ENCODE assay signal across 27 cellular contexts in the genomic region with DNA sequence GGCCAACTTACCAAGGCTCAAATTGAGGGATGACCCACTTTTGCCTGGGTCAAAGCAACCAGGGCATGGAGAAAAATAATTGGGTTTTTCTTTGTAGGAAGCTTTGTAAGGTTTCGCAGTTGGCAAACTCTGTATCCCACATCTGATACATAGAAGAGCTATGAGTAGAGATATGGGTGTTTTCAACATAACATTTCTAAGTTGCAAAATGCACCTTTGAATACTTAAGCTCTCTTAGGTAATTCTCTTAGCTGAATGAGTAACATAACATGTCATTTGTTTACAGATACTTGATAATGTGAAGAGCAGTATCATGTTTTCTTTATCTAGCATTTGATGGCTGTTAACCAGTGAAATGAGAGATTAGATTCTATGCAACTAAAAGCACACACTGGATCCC. TPM values are rescaled to one million over a fixed set of nuclear protein-coding genes. Genes with fewer than 3 reads are reported as not detected.
DNase-seq lines count a peak whose midpoint lies in the region; ATAC-seq, FAIRE-seq and TF ChIP-seq lines count a peak whose summit lies in the region.
"Had no signal": no experiment of that assay in that cellular context is flagged by ENCODE, and none has a peak within 500 bp of the region (broad histone marks: within the 10 kb centered on the region; RNA-seq: fewer than 3 reads in every experiment).

No MANE protein-coding gene starts in this region.

- peak; percentile 11 for FAIRE-seq in K562 (lab: Jason Lieb, UNC)

- H3K4me3 ChIP-seq in K562: no peak overlapping the region
- H3K4me3 ChIP-seq in mesenchymal stem cell (ENCODE audit: insufficient read depth in 1 of 2, low read depth in 1 of 2, low read length in 2 of 2): no peak overlapping the region
- no peak overlapping the region for H3K4me3 ChIP-seq in mesendoderm (ENCODE audit: low read length)
- H3K4me3 ChIP-seq: BLaER1 treated with 17β-estradiol and CSF1 and Interleukin-3, amounts not matched to agents 10 nM and 100 nM; esophagus squamous epithelium; gastrocnemius medialis; GM23248; lung; tibial artery had no signal

- POLR2A ChIA-PET in K562 (lab: Yijun Ruan, JAX): interaction anchor here (0.6 to 2.1 kb wide), 5 partner anchors 9 to 57 kb away, joined by 3 to 6 read pairs (median 3); no protein-coding TSS in a partner anchor

- no peak overlapping the region for H4K91ac ChIP-seq in mesenchymal stem cell (ENCODE audit: low read length)

- peaks cover 30% of the 10 kb centered on the region for H3K36me3 Mint-ChIP-seq in type B pancreatic cell

- ATAC-seq in K562: no peak
- ATAC-seq: activated naive CD8-positive, alpha-beta T cell treated with anti-CD3 and anti-CD28 coated beads, Interleukin-2, amount 50 U/mL, for 24 hours; gastrocnemius medialis had no signal

- H3K27me3 Mint-ChIP-seq in type B pancreatic cell: no peaks in the 10 kb centered on the region
- H3K27me3 Mint-ChIP-seq: activated CD4-positive, alpha-beta memory T cell treated with anti-CD3 and anti-CD28 coated beads, Interleukin-2, amount 10 ng/mL, durations not matched to agents 7 days and 5 days; activated naive CD8-positive, alpha-beta T cell treated with anti-CD3 and anti-CD28 coated beads, Interleukin-2, amount 50 U/mL, for 24 hours had no signal

- no peak for TF ChIP-seq CTCF in K562 (IDR thresholded peaks at IDR 0.05 in 2 of 3, conservative IDR thresholded peaks at IDR 0.05 in 1 of 3; ENCODE audit: insufficient read depth in 2 of 3, low read depth in 1 of 3, low read length in 3 of 3)
- no peak for TF ChIP-seq CTCF in type B pancreatic cell (conservative IDR thresholded peaks at IDR 0.05)

- no peak for TF ChIP-seq EP300 in K562 (IDR thresholded peaks at IDR 0.05; ENCODE audit: low read length)

- H3K27ac ChIP-seq in K562 (ENCODE audit: extremely low read depth, low read depth, low read length) (no peak overlapping the region), mesenchymal stem cell (ENCODE audit: low read length, poor library complexity, severe bottlenecking) (no peak overlapping the region), mesendoderm (ENCODE audit: low read depth, low read length) (no peak overlapping the region)
- H3K27ac ChIP-seq: BLaER1 treated with 17β-estradiol and CSF1 and Interleukin-3, amounts not matched to agents 10 nM and 100 nM; esophagus squamous epithelium; gastrocnemius medialis; GM23248; tibial artery had no signal

- H2AFZ ChIP-seq in K562 (ENCODE audit: low read depth, low read length) (no peak overlapping the region), mesenchymal stem cell (ENCODE audit: low read depth, low read length) (no peak overlapping the region)
- H2AFZ ChIP-seq: GM23248 had no signal

- H3K23ac ChIP-seq in mesenchymal stem cell (ENCODE audit: low read length in 2 of 2) (no peak overlapping the region), mesendoderm (ENCODE audit: low read length) (no peak overlapping the region)

- H3K9me1 ChIP-seq in K562 (ENCODE audit: control insufficient read depth, insufficient read depth, low read length): no peaks in the 10 kb centered on the region

- H3K79me2 ChIP-seq in K562 (ENCODE audit: control insufficient read depth, insufficient read depth, low read length): no peaks in the 10 kb centered on the region
- H3K79me2 ChIP-seq in mesendoderm (ENCODE audit: control insufficient read depth, insufficient read depth, low read length): no peaks in the 10 kb centered on the region

- H3K9me3 Mint-ChIP-seq in type B pancreatic cell: no peaks in the 10 kb centered on the region

- no peak overlapping the region for H2BK15ac ChIP-seq in mesenchymal stem cell (ENCODE audit: low read depth, poor library complexity, severe bottlenecking)
- H2BK15ac ChIP-seq in mesendoderm (replicated peaks; ENCODE audit: low read depth): no peak overlapping the region

- no peak overlapping the region for H3K14ac ChIP-seq in mesenchymal stem cell (ENCODE audit: low read length in 2 of 2)

- H3K18ac ChIP-seq in mesenchymal stem cell (ENCODE audit: low read depth in 1 of 2, low read length in 2 of 2) (no peak overlapping the region), mesendoderm (ENCODE audit: low read length) (no peak overlapping the region)

- no peak overlapping the region for H3K27ac Mint-ChIP-seq in type B pancreatic cell
- H3K27ac Mint-ChIP-seq: activated CD4-positive, alpha-beta memory T cell treated with anti-CD3 and anti-CD28 coated beads, Interleukin-2, amount 10 ng/mL, durations not matched to agents 7 days and 5 days; activated naive CD8-positive, alpha-beta T cell treated with anti-CD3 and anti-CD28 coated beads, Interleukin-2, amount 50 U/mL, for 24 hours; nephron progenitor cell had no signal

- H3K4ac ChIP-seq in mesenchymal stem cell (ENCODE audit: low read depth in 1 of 2, low read length in 2 of 2): no peak overlapping the region
- H3K4ac ChIP-seq in mesendoderm (ENCODE audit: low read depth, low read length): no peak overlapping the region

- H3K27me3 ChIP-seq in K562 (ENCODE audit: control insufficient read depth in 2 of 2, insufficient read depth in 2 of 2, low read length in 2 of 2) (no peaks in the 10 kb centered on the region), mesenchymal stem cell (ENCODE audit: control insufficient read depth in 1 of 2, insufficient read depth in 1 of 2, low read length in 2 of 2) (no peaks in the 10 kb centered on the region), mesendoderm (ENCODE audit: insufficient read depth, low read length, poor library complexity) (no peaks in the 10 kb centered on the region)
- H3K27me3 ChIP-seq: BLaER1 treated with 17β-estradiol and CSF1 and Interleukin-3, amounts not matched to agents 10 nM and 100 nM; esophagus squamous epithelium; gastrocnemius medialis; tibial artery had no signal

- TF ChIP-seq RAD21 in K562 (CRISPR knock-in tag; conservative IDR thresholded peaks at IDR 0.05 in 1 of 2, IDR thresholded peaks at IDR 0.05 in 1 of 2): no peak

- H4K8ac ChIP-seq in mesenchymal stem cell (ENCODE audit: low read length) (no peak overlapping the region), mesendoderm (ENCODE audit: low read depth, low read length) (no peak overlapping the region)

- H4K20me1 ChIP-seq in K562 (replicated peaks; ENCODE audit: control insufficient read depth, insufficient read depth, low read length): no peaks in the 10 kb centered on the region

- H3K9me3 ChIP-seq in K562 (replicated peaks; ENCODE audit: control insufficient read depth, insufficient read depth, low read depth, low read length) (no peaks in the 10 kb centered on the region), mesenchymal stem cell (ENCODE audit: control insufficient read depth, low read length) (peaks cover 10% of the 10 kb centered on the region)
- H3K9me3 ChIP-seq: esophagus squamous epithelium, gastrocnemius medialis had no signal

- H2AK5ac ChIP-seq in mesenchymal stem cell (ENCODE audit: low read length, severe bottlenecking) (no peak overlapping the region), mesendoderm (ENCODE audit: low read length) (no peak overlapping the region)

- in situ Hi-C loops in K562 (cut with MboI): no loop called here

- CTCF ChIA-PET in K562 (lab: Yijun Ruan, JAX; ENCODE audit: low intra/inter-chr PET ratio): no interaction called here

- no peak overlapping the region for H4K5ac ChIP-seq in mesendoderm (ENCODE audit: low read length)

- H3K4me3 Mint-ChIP-seq in type B pancreatic cell: no peak overlapping the region
- H3K4me3 Mint-ChIP-seq: activated CD4-positive, alpha-beta memory T cell treated with anti-CD3 and anti-CD28 coated beads, Interleukin-2, amount 10 ng/mL, durations not matched to agents 7 days and 5 days; activated naive CD8-positive, alpha-beta T cell treated with anti-CD3 and anti-CD28 coated beads, Interleukin-2, amount 50 U/mL, for 24 hours; nephron progenitor cell had no signal

- DNase-seq in HCEC 1CT (peak; percentile 14), NCI-H2029 treated with DMSO at 0.1 percent for 48 hours (lab: John Stamatoyannopoulos, UW) (peak; percentile 74), K562 (ENCODE audit: extremely low read depth in 1 of 4, low spot score in 3 of 4) (no peak), mesenchymal stem cell (peak; percentile 27), mesendoderm (no peak), type B pancreatic cell (ENCODE audit: extremely low spot score, unreplicated experiment) (no peak), AG08395 (ENCODE audit: low spot score) (no peak)
- DNase-seq: activated CD4-positive, alpha-beta memory T cell treated with anti-CD3 and anti-CD28 coated beads, Interleukin-2, amount 10 ng/mL, durations not matched to agents 7 days and 5 days; activated CD8-positive, alpha-beta memory T cell treated with anti-CD3 and anti-CD28 coated beads, Interleukin-2, amount 50 U/mL, for 4 hours; activated naive CD4-positive, alpha-beta T cell; activated naive CD8-positive, alpha-beta T cell treated with anti-CD3 and anti-CD28 coated beads, Interleukin-2, amount 50 U/mL, for 24 hours; DND-41; esophagus squamous epithelium; gastrocnemius medialis; GF-D8; GM23248; left cardiac atrium; NCI-H1092; NCI-H187; NCI-H524; nephron progenitor cell; Right ventricle myocardium superior; stimulated activated CD4-positive, alpha-beta T cell treated with anti-CD3 and anti-CD28 coated beads, Interleukin-4, amount 100 ng/mL, for 4 hours; T-helper 2 cell; tibial artery had no signal

- H3K4me1 ChIP-seq in K562 (replicated peaks in 1 of 2; ENCODE audit: control insufficient read depth in 2 of 2, insufficient read depth in 2 of 2, low read length in 2 of 2) (no peaks in the 10 kb centered on the region), mesenchymal stem cell (ENCODE audit: control insufficient read depth, insufficient read depth, low read depth, low read length) (no peaks in the 10 kb centered on the region), mesendoderm (ENCODE audit: control insufficient read depth, low read depth, low read length) (no peaks in the 10 kb centered on the region)
- H3K4me1 ChIP-seq: esophagus squamous epithelium, tibial artery had no signal

- H3K56ac ChIP-seq in mesendoderm (ENCODE audit: low read length): no peak overlapping the region

- H3K9ac ChIP-seq in K562 (ENCODE audit: insufficient read depth in 1 of 2, low read depth in 2 of 2, low read length in 2 of 2): no peak overlapping the region
- H3K9ac ChIP-seq in mesenchymal stem cell (ENCODE audit: low read length): no peak overlapping the region
- no peak overlapping the region for H3K9ac ChIP-seq in mesendoderm (ENCODE audit: low read length)
- H3K9ac ChIP-seq: BLaER1 treated with 17β-estradiol and CSF1 and Interleukin-3, amounts not matched to agents 10 nM and 100 nM; GM23248 had no signal

- TF ChIP-seq POLR2A in K562 (conservative IDR thresholded peaks at IDR 0.05): no peak

- H2BK12ac ChIP-seq in mesenchymal stem cell (ENCODE audit: low read length in 2 of 2): no peak overlapping the region

- intact Hi-C loops in K562 (cut with micrococcal nuclease): no loop called here

- H3K36me3 ChIP-seq in K562 (ENCODE audit: control insufficient read depth, insufficient read depth, low read length) (no peaks in the 10 kb centered on the region), mesenchymal stem cell (ENCODE audit: control insufficient read depth in 1 of 2, insufficient read depth in 2 of 2, low read depth in 1 of 2, low read length in 2 of 2) (no peaks in the 10 kb centered on the region), mesendoderm (ENCODE audit: control insufficient read depth, insufficient read depth, low read length) (no peaks in the 10 kb centered on the region)
- H3K36me3 ChIP-seq: gastrocnemius medialis had no signal

- H3K4me1 Mint-ChIP-seq in type B pancreatic cell (ENCODE audit: unreplicated experiment): no peaks in the 10 kb centered on the region
- H3K4me1 Mint-ChIP-seq: nephron progenitor cell had no signal

- BruUV-seq in K562 (replicated peaks; lab: Mats Ljungman, UMichigan): no TSS peak

- H3K4me2 ChIP-seq in K562 (ENCODE audit: insufficient read depth, low read length) (no peak overlapping the region), mesenchymal stem cell (ENCODE audit: low read length, poor library complexity, severe bottlenecking) (no peak overlapping the region), mesendoderm (ENCODE audit: low read length) (no peak overlapping the region)
- H3K4me2 ChIP-seq: BLaER1 treated with 17β-estradiol and CSF1 and Interleukin-3, amounts not matched to agents 10 nM and 100 nM had no signal

- 29% methylated on average over 1 of the region's 1 CpG for WGBS in K562 (ENCODE audit: insufficient coverage, low coverage, missing lambda C conversion rate)
- no CpG with 5 or more reads among the region's 1 CpG for WGBS in mesenchymal stem cell
- no CpG with 5 or more reads among the region's 1 CpG for WGBS in mesendoderm (ENCODE audit: extremely low coverage, insufficient coverage, low lambda C conversion rate)

- H2BK5ac ChIP-seq in mesenchymal stem cell (ENCODE audit: low read depth, low read length, poor library complexity, severe bottlenecking) (no peak overlapping the region), mesendoderm (ENCODE audit: low read length) (no peak overlapping the region)

- H2BK120ac ChIP-seq in mesenchymal stem cell (ENCODE audit: low read depth, low read length): no peak overlapping the region
- H2BK120ac ChIP-seq in mesendoderm (ENCODE audit: low read depth, low read length): no peak overlapping the region

- H3K79me1 ChIP-seq in mesenchymal stem cell (replicated peaks; ENCODE audit: low read length, poor library complexity, severe bottlenecking) (no peaks in the 10 kb centered on the region), mesendoderm (ENCODE audit: low read length) (no peaks in the 10 kb centered on the region)

RNA-seq across cellular contexts. Expression of gene RAVER2, which starts 21.5 kb away (rescaled TPM):
- 2.0 and 5.7 TPM in 2 replicates for total RNA-seq in K562 (2011; cell fraction: chromatin; rRNA removed; ENCODE audit: low replicate concordance)
- total RNA-seq in K562 (2011; cell fraction: nucleolus; rRNA removed): 0.83 and 1.6 TPM in 2 replicates
- 3.0 and 5.2 TPM in 2 replicates for total RNA-seq in K562 (2011; cell fraction: nucleoplasm; rRNA removed)
- total RNA-seq in K562 (2014; rRNA removed): 4.9 and 5.3 TPM in 2 replicates
- 5.9 and 6.1 TPM in 2 replicates for total RNA-seq in K562 (2014; rRNA removed; fragmentation: Illumina TruSeq; extraction: Trizol)
- total RNA-seq in K562 (2015; rRNA removed; fragmentation: Illumina TruSeq; extraction: Trizol): 4.0 and 4.5 TPM in 2 replicates
- total RNA-seq in K562 (2021): 4.4 and 4.8 TPM in 2 replicates
- polyA plus RNA-seq in K562 (2011; rRNA removed): 3.8 and 11.0 TPM in 2 replicates
- polyA plus RNA-seq in K562 (2011; cell fraction: cytosol; rRNA removed): 0.79 and 5.8 TPM in 2 replicates
- polyA plus RNA-seq in K562 (2011; cell fraction: nucleus; rRNA removed): 2.8 and 13.3 TPM in 2 replicates
- 2.8 and 4.4 TPM in 2 replicates for polyA plus RNA-seq in K562 (2012)
- 4.9 and 6.1 TPM in 2 replicates for polyA plus RNA-seq in K562 (2014; fragmentation: Illumina TruSeq; extraction: Trizol)
- 1 to 10 TPM; 1.8 to 2.1 TPM for polyA plus RNA-seq in K562 (2014; fragmentation: Nextera tagmentation; extraction: Ambion mirVana)
- polyA plus RNA-seq in K562 (2014; rRNA removed): 4.3 and 4.8 TPM in 2 replicates
- 4.5 and 16.6 TPM in 2 replicates for polyA minus RNA-seq in K562 (2011; rRNA and poly(A)+ RNA removed)
- 1.6 and 4.5 TPM in 2 replicates for polyA minus RNA-seq in K562 (2011; cell fraction: cytosol; rRNA and poly(A)+ RNA removed)
- polyA minus RNA-seq in K562 (2011; cell fraction: nucleus; rRNA and poly(A)+ RNA removed): 2.0 and 10.1 TPM in 2 replicates
- 6.4 TPM for polyA plus RNA-seq in mesenchymal stem cell (2013, experiment 1 of 2)
- polyA plus RNA-seq in mesenchymal stem cell (2013, experiment 2 of 2): 6.5 TPM
- polyA plus RNA-seq in mesendoderm (2013, experiment 1 of 2): 15.2 TPM
- polyA plus RNA-seq in mesendoderm (2013, experiment 2 of 2): 15.0 TPM
- 26.5 and 28.0 TPM in 2 replicates for total RNA-seq in type B pancreatic cell (ENCODE audit: low replicate concordance)

Comparison
In these comparisons a context has a peak if more than half of its experiments do, and no peak if none do; other contexts are left out.
1. DNase-seq: peak in HCEC 1CT (single experiment), NCI-H2029 treated with DMSO at 0.1 percent for 48 hours (single experiment) and mesenchymal stem cell (single experiment); none in K562 (0 of 4), mesendoderm (single experiment), type B pancreatic cell (single experiment) and AG08395 (single experiment).